ENCODE assay signal across 9 cellular contexts in genomic region chr19:41341669-41342490, GRCh38. TPM values are rescaled to one million over a fixed set of nuclear protein-coding genes. Genes with fewer than 3 reads are reported as not detected.
A peak's percentile ranks its signal among the peaks of the same experiment; 100 is the strongest.
DNase-seq lines count a peak whose midpoint lies in the region; ATAC-seq and TF ChIP-seq lines count a peak whose summit lies in the region.
"Had no signal": no experiment of that assay in that cellular context is flagged by ENCODE, and none has a peak within 500 bp of the region (broad histone marks: within the 10 kb centered on the region; RNA-seq: fewer than 3 reads in every experiment).

No MANE protein-coding gene starts in this region.

- TF ChIP-seq RAD21 in Ishikawa (IDR thresholded peaks at IDR 0.05; ENCODE audit: low read depth): peak; percentile 37; the same call in 1 of the 2 replicates

- DNase-seq in NCI-H2029 (lab: John Stamatoyannopoulos, UW) (peak; percentile 29), NCI-H2029 treated with DMSO at 0.1 percent for 48 hours (lab: John Stamatoyannopoulos, UW) (no peak), GM19240 (ENCODE audit: insufficient read length, low spot score) (no peak), NCI-H748 treated with DMSO at 0.1 percent for 48 hours (lab: John Stamatoyannopoulos, UW) (no peak)
- no peak for DNase-seq in activated naive CD8-positive, alpha-beta T cell treated with anti-CD3 and anti-CD28 coated beads, Interleukin-2, amount 10 ng/mL, durations not matched to agents 7 days and 5 days
- DNase-seq in natural killer cell treated with Interleukin-12 subunit alpha and Interleukin-12 subunit beta and Interleukin-15 and Interleukin-18, amount 100 ng/mL, for 72 hours (ENCODE audit: low spot score): no peak
- DNase-seq: NCI-H774 had no signal

- peaks cover 42% of the 10 kb centered on the region for H3K4me1 Mint-ChIP-seq in activated naive CD8-positive, alpha-beta T cell treated with anti-CD3 and anti-CD28 coated beads, Interleukin-2, amount 10 ng/mL, durations not matched to agents 7 days and 5 days
- H3K4me1 Mint-ChIP-seq in natural killer cell treated with Interleukin-12 subunit alpha and Interleukin-12 subunit beta and Interleukin-15 and Interleukin-18, amount 100 ng/mL, for 72 hours (ENCODE audit: low read depth in 2 of 2): peaks cover 27 to 33% of the 10 kb centered on the region in 2 donors

- ATAC-seq in activated naive CD8-positive, alpha-beta T cell treated with anti-CD3 and anti-CD28 coated beads, Interleukin-2, amount 10 ng/mL, durations not matched to agents 7 days and 5 days (ENCODE audit: low read depth): peak; percentile 61
- ATAC-seq in natural killer cell treated with Interleukin-12 subunit alpha and Interleukin-12 subunit beta and Interleukin-15 and Interleukin-18, amount 100 ng/mL, for 72 hours: peak in 1 of 2 donors; percentile 68
- no peak for ATAC-seq in GM19455 (IDR thresholded peaks at IDR 0.05; ENCODE audit: unreplicated experiment)

- no peak for TF ChIP-seq EP300 in Ishikawa (IDR thresholded peaks at IDR 0.05; ENCODE audit: borderline replicate concordance)

- peak overlapping the region; percentile 55 for H3K4me3 Mint-ChIP-seq in activated naive CD8-positive, alpha-beta T cell treated with anti-CD3 and anti-CD28 coated beads, Interleukin-2, amount 10 ng/mL, durations not matched to agents 7 days and 5 days
- H3K4me3 Mint-ChIP-seq in natural killer cell treated with Interleukin-12 subunit alpha and Interleukin-12 subunit beta and Interleukin-15 and Interleukin-18, amount 100 ng/mL, for 72 hours: peak overlapping the region; percentile 25

- no peaks in the 10 kb centered on the region for H3K27me3 Mint-ChIP-seq in activated naive CD8-positive, alpha-beta T cell treated with anti-CD3 and anti-CD28 coated beads, Interleukin-2, amount 10 ng/mL, durations not matched to agents 7 days and 5 days
- no peaks in the 10 kb centered on the region for H3K27me3 Mint-ChIP-seq in natural killer cell treated with Interleukin-12 subunit alpha and Interleukin-12 subunit beta and Interleukin-15 and Interleukin-18, amount 100 ng/mL, for 72 hours

- peak overlapping the region; percentile 73 for H3K27ac Mint-ChIP-seq in activated naive CD8-positive, alpha-beta T cell treated with anti-CD3 and anti-CD28 coated beads, Interleukin-2, amount 10 ng/mL, durations not matched to agents 7 days and 5 days
- peak overlapping the region; percentile 61 to 88 for H3K27ac Mint-ChIP-seq in natural killer cell treated with Interleukin-12 subunit alpha and Interleukin-12 subunit beta and Interleukin-15 and Interleukin-18, amount 100 ng/mL, for 72 hours

- peaks cover 45% of the 10 kb centered on the region for H3K36me3 Mint-ChIP-seq in activated naive CD8-positive, alpha-beta T cell treated with anti-CD3 and anti-CD28 coated beads, Interleukin-2, amount 10 ng/mL, durations not matched to agents 7 days and 5 days
- peaks cover 10% of the 10 kb centered on the region for H3K36me3 Mint-ChIP-seq in natural killer cell treated with Interleukin-12 subunit alpha and Interleukin-12 subunit beta and Interleukin-15 and Interleukin-18, amount 100 ng/mL, for 72 hours

- no peaks in the 10 kb centered on the region for H3K9me3 Mint-ChIP-seq in activated naive CD8-positive, alpha-beta T cell treated with anti-CD3 and anti-CD28 coated beads, Interleukin-2, amount 10 ng/mL, durations not matched to agents 7 days and 5 days
- no peaks in the 10 kb centered on the region for H3K9me3 Mint-ChIP-seq in natural killer cell treated with Interleukin-12 subunit alpha and Interleukin-12 subunit beta and Interleukin-15 and Interleukin-18, amount 100 ng/mL, for 72 hours

- POLR2A ChIA-PET in activated naive CD8-positive, alpha-beta T cell treated with anti-CD3 and anti-CD28 coated beads, Interleukin-2, amount 10 ng/mL, durations not matched to agents 7 days and 5 days (lab: Charles Lee): interaction anchor here (0.6 to 1.5 kb wide), 10 partner anchors 10 to 197 kb away, joined by 3 to 7 read pairs (median 3); partner anchors contain the start of genes B9D2, CCDC97 and DMAC2

TF ChIP-seq in Ishikawa, 13 proteins besides CTCF, POLR2A, EP300 and RAD21:
- TF ChIP-seq USF1 (IDR thresholded peaks at IDR 0.05): no peak
- no peak for TF ChIP-seq EGR1 (IDR thresholded peaks at IDR 0.05)
- no peak for TF ChIP-seq NFIC (IDR thresholded peaks at IDR 0.05)
- no peak for TF ChIP-seq CREB1 (IDR thresholded peaks at IDR 0.05; ENCODE audit: low read depth)
- TF ChIP-seq TCF12 (IDR thresholded peaks at IDR 0.05; ENCODE audit: low read depth): no peak
- TF ChIP-seq CEBPB (IDR thresholded peaks at IDR 0.05): no peak

RNA-seq across cellular contexts. Expression of gene TGFB1, which starts 11.8 kb away (rescaled TPM):
- 100 to 1,000 TPM; 172 to 179 TPM for total RNA-seq in activated naive CD8-positive, alpha-beta T cell treated with anti-CD3 and anti-CD28 coated beads, Interleukin-2, amount 10 ng/mL, durations not matched to agents 7 days and 5 days
- 100 to 1,000 TPM; 108 to 131 TPM for total RNA-seq in natural killer cell treated with Interleukin-12 subunit alpha and Interleukin-12 subunit beta and Interleukin-15 and Interleukin-18, amount 100 ng/mL, for 72 hours

RNA-seq across cellular contexts. Expression of gene B9D2, which starts 22.1 kb away (rescaled TPM):
- 10 to 100 TPM; 11.5 to 13.0 TPM for total RNA-seq in activated naive CD8-positive, alpha-beta T cell treated with anti-CD3 and anti-CD28 coated beads, Interleukin-2, amount 10 ng/mL, durations not matched to agents 7 days and 5 days
- total RNA-seq in natural killer cell treated with Interleukin-12 subunit alpha and Interleukin-12 subunit beta and Interleukin-15 and Interleukin-18, amount 100 ng/mL, for 72 hours: 1 to 10 TPM; 4.9 to 9.3 TPM

RNA-seq across cellular contexts. Expression of gene CCDC97, which starts 31.9 kb away (rescaled TPM):
- total RNA-seq in activated naive CD8-positive, alpha-beta T cell treated with anti-CD3 and anti-CD28 coated beads, Interleukin-2, amount 10 ng/mL, durations not matched to agents 7 days and 5 days: 10 to 100 TPM; 37.8 to 40.8 TPM
- total RNA-seq in natural killer cell treated with Interleukin-12 subunit alpha and Interleukin-12 subunit beta and Interleukin-15 and Interleukin-18, amount 100 ng/mL, for 72 hours: 10 to 100 TPM; 52.5 to 56.2 TPM

RNA-seq across cellular contexts. Expression of gene TMEM91, which starts 34.5 kb away (rescaled TPM):
- total RNA-seq in activated naive CD8-positive, alpha-beta T cell treated with anti-CD3 and anti-CD28 coated beads, Interleukin-2, amount 10 ng/mL, durations not matched to agents 7 days and 5 days: 10 to 100 TPM; 11.4 to 13.0 TPM
- 1 to 10 TPM; 4.7 to 6.7 TPM for total RNA-seq in natural killer cell treated with Interleukin-12 subunit alpha and Interleukin-12 subunit beta and Interleukin-15 and Interleukin-18, amount 100 ng/mL, for 72 hours

RNA-seq across cellular contexts. Expression of gene EXOSC5, which starts 55.3 kb away (rescaled TPM):
- total RNA-seq in activated naive CD8-positive, alpha-beta T cell treated with anti-CD3 and anti-CD28 coated beads, Interleukin-2, amount 10 ng/mL, durations not matched to agents 7 days and 5 days: 10 to 100 TPM; 20.9 to 25.9 TPM
- 10 to 100 TPM; 31.5 to 56.6 TPM for total RNA-seq in natural killer cell treated with Interleukin-12 subunit alpha and Interleukin-12 subunit beta and Interleukin-15 and Interleukin-18, amount 100 ng/mL, for 72 hours
